Comparison of ENCODE assay signal across 9 cellular contexts in the genomic region with DNA sequence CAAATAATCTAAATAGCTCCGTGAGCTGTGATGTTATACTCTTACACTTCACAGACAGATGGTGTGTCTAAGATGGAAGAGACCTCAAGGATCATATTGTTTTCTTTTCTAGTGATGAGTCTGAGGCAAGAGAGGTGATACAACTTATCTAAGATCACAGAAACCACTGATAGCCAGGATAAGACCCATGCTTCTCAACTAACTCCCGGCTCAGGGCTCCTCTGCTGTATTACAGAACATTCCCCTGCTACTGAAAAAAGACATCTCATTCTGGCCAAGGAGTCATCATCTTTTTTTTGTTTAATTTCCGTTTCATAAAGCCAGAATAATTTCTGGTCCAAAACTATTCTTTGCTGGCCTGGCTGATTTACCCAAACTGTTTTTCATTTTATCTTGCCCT. TPM values are rescaled to one million over a fixed set of nuclear protein-coding genes. Genes with fewer than 3 reads are reported as not detected.
"Had no signal": no experiment of that assay in that cellular context is flagged by ENCODE, and none has a peak within 500 bp of the region (broad histone marks: within the 10 kb centered on the region; RNA-seq: fewer than 3 reads in every experiment).

No MANE protein-coding gene starts in this region.

- H3K9ac ChIP-seq: GM23248 had no signal

- H3K27ac ChIP-seq: GM23248, HL-60 had no signal

- H3K27me3 Mint-ChIP-seq: IgD-negative memory B cell had no signal

- H3K36me3 ChIP-seq: HAP-1 had no signal

- H3K9me3 Mint-ChIP-seq: HFFc6 had no signal

- H3K4me3 Mint-ChIP-seq: HFFc6, IgD-negative memory B cell had no signal

- H3K9me3 ChIP-seq: HAP-1 had no signal

- ATAC-seq: HCT116, HepG2 had no signal

- H3K4me3 ChIP-seq: GM23248, HAP-1 had no signal

- DNase-seq: GOT3, H7, HFFc6 had no signal

- H3K4me1 Mint-ChIP-seq: IgD-negative memory B cell had no signal

- H3K27ac Mint-ChIP-seq: HFFc6, IgD-negative memory B cell had no signal

RNA-seq across cellular contexts. Expression of a gene that starts 47.0 kb away (rescaled TPM):
- total RNA-seq: HepG2 had no signal
- polyA plus RNA-seq: HepG2, IgD-negative memory B cell had no signal
